8 cellular contexts compared by ENCODE assay signal in the genomic region with DNA sequence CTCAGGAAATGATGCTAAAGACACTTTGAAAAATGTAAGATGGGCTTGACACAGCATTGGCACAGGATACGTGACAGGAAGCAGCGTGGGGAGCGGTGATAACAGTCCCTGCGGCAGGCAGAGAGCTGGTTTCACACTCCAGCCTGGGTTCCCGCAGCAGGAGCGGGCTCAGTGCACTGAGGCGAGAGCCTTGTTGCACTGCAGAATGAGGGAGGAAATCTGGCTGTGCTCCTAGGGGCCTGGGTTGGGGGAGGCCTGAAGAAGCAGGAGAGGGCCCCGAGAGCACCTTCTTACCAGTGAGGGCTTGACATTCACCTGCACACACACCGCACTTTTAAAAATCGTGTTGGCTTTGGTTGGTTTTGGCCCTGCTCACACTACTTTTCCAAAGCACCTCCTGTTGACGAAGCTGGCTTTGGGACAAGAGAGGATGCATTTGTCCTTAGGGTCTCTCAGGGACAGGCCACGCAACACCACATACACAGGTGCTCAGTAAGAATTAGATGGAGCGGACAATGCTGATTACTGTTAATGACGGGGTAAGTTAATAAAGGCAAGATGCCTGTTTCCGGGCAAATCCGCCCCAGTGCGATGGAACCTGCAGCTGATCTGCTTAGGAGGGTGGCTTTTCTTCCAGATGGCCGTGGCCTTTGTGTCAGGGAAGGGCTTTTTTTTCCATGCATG. TPM values are rescaled to one million over a fixed set of nuclear protein-coding genes. Genes with fewer than 3 reads are reported as not detected.
A peak's percentile ranks its signal among the peaks of the same experiment; 100 is the strongest.
DNase-seq lines count a peak whose midpoint lies in the region; ATAC-seq, FAIRE-seq and TF ChIP-seq lines count a peak whose summit lies in the region.

No MANE protein-coding gene starts in this region.

- H3K4me3 Mint-ChIP-seq in T-helper 2 cell treated with Interferon-gamma antibody and Interleukin-4, amounts not matched to agents 5 μg/mL and 100 μg/mL, for 36 hours: peak overlapping the region; percentile 73
- no peak overlapping the region for H3K4me3 Mint-ChIP-seq in nephron progenitor cell

- H3K4me1 Mint-ChIP-seq in T-helper 2 cell treated with Interferon-gamma antibody and Interleukin-4, amounts not matched to agents 5 μg/mL and 100 μg/mL, for 36 hours (ENCODE audit: low read depth): peaks cover 38% of the 10 kb centered on the region
- H3K4me1 Mint-ChIP-seq in nephron progenitor cell: peaks cover 42% of the 10 kb centered on the region

- POLR2A ChIA-PET in K562 (lab: Yijun Ruan, JAX): interaction anchor here (0.7 to 1.0 kb wide), 2 partner anchors 19 to 245 kb away, joined by 3 read pairs; no protein-coding TSS in a partner anchor

- H3K9me3 ChIP-seq in BE2C (no peaks in the 10 kb centered on the region), K562 (replicated peaks; ENCODE audit: control insufficient read depth, insufficient read depth, low read depth, low read length) (no peaks in the 10 kb centered on the region), aorta (ENCODE audit: control insufficient read depth, low read length) (no peaks in the 10 kb centered on the region)

- no peak for TF ChIP-seq EP300 in K562 (IDR thresholded peaks at IDR 0.05; ENCODE audit: low read length)

- peak; percentile 81 for DNase-seq in BE2C
- DNase-seq in T-helper 2 cell treated with Interferon-gamma antibody and Interleukin-4, amounts not matched to agents 5 μg/mL and 100 μg/mL, for 36 hours (ENCODE audit: low spot score): peak; percentile 57
- peak in 1 of 4 experiments; percentile 36 for DNase-seq in K562 (ENCODE audit: extremely low read depth in 1 of 4, low spot score in 3 of 4)
- no peak for DNase-seq in nephron progenitor cell
- DNase-seq in aorta: peak in 1 of 2 donors; percentile 68
- DNase-seq in kidney glomerular epithelial cell (lab: John Stamatoyannopoulos, UW): no peak
- no peak for DNase-seq in NCI-H446 treated with DMSO at 0.1 percent for 48 hours (lab: John Stamatoyannopoulos, UW)

- in situ Hi-C loops in K562 (cut with MboI): no loop called here

- no peaks in the 10 kb centered on the region for H3K36me3 Mint-ChIP-seq in T-helper 2 cell treated with Interferon-gamma antibody and Interleukin-4, amounts not matched to agents 5 μg/mL and 100 μg/mL, for 36 hours (ENCODE audit: low read depth)
- H3K36me3 Mint-ChIP-seq in nephron progenitor cell (ENCODE audit: low read depth): no peaks in the 10 kb centered on the region

- ATAC-seq in K562 (peak; percentile 56; the same call in 2 of the 3 replicates), aorta (ENCODE audit: low FRiP score) (peak; percentile 40), HG03097 (IDR thresholded peaks at IDR 0.05; ENCODE audit: low FRiP score, unreplicated experiment) (no peak)

- no peak overlapping the region for H3K9ac ChIP-seq in K562 (ENCODE audit: insufficient read depth in 1 of 2, low read depth in 2 of 2, low read length in 2 of 2)

- H3K9me1 ChIP-seq in K562 (ENCODE audit: control insufficient read depth, insufficient read depth, low read length): no peaks in the 10 kb centered on the region

- H3K27me3 Mint-ChIP-seq in T-helper 2 cell treated with Interferon-gamma antibody and Interleukin-4, amounts not matched to agents 5 μg/mL and 100 μg/mL, for 36 hours (ENCODE audit: low read depth): peaks cover 6% of the 10 kb centered on the region
- H3K27me3 Mint-ChIP-seq in nephron progenitor cell (ENCODE audit: low read depth, poor library complexity): peaks cover 26% of the 10 kb centered on the region

- 5% methylated on average over 18 of the region's 18 CpGs for WGBS in K562 (ENCODE audit: insufficient coverage, low coverage, missing lambda C conversion rate)
- WGBS in aorta, 2 donors: 86 to 88% methylated on average over 18 of the region's 18 CpGs

- no peaks in the 10 kb centered on the region for H3K9me3 Mint-ChIP-seq in T-helper 2 cell treated with Interferon-gamma antibody and Interleukin-4, amounts not matched to agents 5 μg/mL and 100 μg/mL, for 36 hours
- no peaks in the 10 kb centered on the region for H3K9me3 Mint-ChIP-seq in nephron progenitor cell

- no peak for TF ChIP-seq POLR2A in K562 (conservative IDR thresholded peaks at IDR 0.05)

- peak overlapping the region; percentile 48 for H3K4me3 ChIP-seq in BE2C (ENCODE audit: low read depth, low read length)
- no peak overlapping the region for H3K4me3 ChIP-seq in K562
- no peak overlapping the region for H3K4me3 ChIP-seq in aorta (ENCODE audit: low read length in 2 of 2)

- CTCF ChIA-PET in K562 (lab: Yijun Ruan, JAX; ENCODE audit: low intra/inter-chr PET ratio): no interaction called here

- FAIRE-seq in K562 (lab: Jason Lieb, UNC): no peak

- no peak for TF ChIP-seq RAD21 in K562 (CRISPR knock-in tag; conservative IDR thresholded peaks at IDR 0.05 in 1 of 2, IDR thresholded peaks at IDR 0.05 in 1 of 2)

- peak overlapping the region; percentile 79 for H3K27ac Mint-ChIP-seq in T-helper 2 cell treated with Interferon-gamma antibody and Interleukin-4, amounts not matched to agents 5 μg/mL and 100 μg/mL, for 36 hours
- H3K27ac Mint-ChIP-seq in nephron progenitor cell: peak overlapping the region; percentile 87

- TF ChIP-seq CTCF in BE2C (IDR thresholded peaks at IDR 0.05; ENCODE audit: low read depth, low read length) (no peak), K562 (IDR thresholded peaks at IDR 0.05 in 2 of 3, conservative IDR thresholded peaks at IDR 0.05 in 1 of 3; ENCODE audit: insufficient read depth in 2 of 3, low read depth in 1 of 3, low read length in 3 of 3) (no peak), nephron progenitor cell (IDR thresholded peaks at IDR 0.05) (no peak)

- H3K4me2 ChIP-seq in K562 (ENCODE audit: insufficient read depth, low read length): peak overlapping the region; percentile 23; the same call in 1 of the 2 replicates

- H3K27ac ChIP-seq in K562 (ENCODE audit: extremely low read depth, low read depth, low read length) (no peak overlapping the region), aorta (ENCODE audit: low read depth in 1 of 2, low read length in 2 of 2) (no peak overlapping the region)

- BruUV-seq in K562 (replicated peaks; lab: Mats Ljungman, UMichigan): no TSS peak

- intact Hi-C loops in K562 (cut with micrococcal nuclease): no loop called here
- intact Hi-C loops in aorta (cut with DNase I): no loop called here

- H3K27me3 ChIP-seq in BE2C (no peaks in the 10 kb centered on the region), K562 (ENCODE audit: control insufficient read depth in 2 of 2, insufficient read depth in 2 of 2, low read length in 2 of 2) (peaks cover 37 to 41% of the 10 kb centered on the region in 2 experiments), aorta (ENCODE audit: control insufficient read depth in 1 of 2, insufficient read depth in 2 of 2, low read length in 1 of 2) (no peaks in the 10 kb centered on the region)

- H3K36me3 ChIP-seq in BE2C (no peaks in the 10 kb centered on the region), K562 (ENCODE audit: control insufficient read depth, insufficient read depth, low read length) (no peaks in the 10 kb centered on the region), aorta (ENCODE audit: control insufficient read depth in 1 of 2, insufficient read depth in 2 of 2, low read length in 1 of 2) (no peaks in the 10 kb centered on the region)

- H4K20me1 ChIP-seq in K562 (replicated peaks; ENCODE audit: control insufficient read depth, insufficient read depth, low read length): no peaks in the 10 kb centered on the region

- no peak overlapping the region for H2AFZ ChIP-seq in K562 (ENCODE audit: low read depth, low read length)

- no peaks in the 10 kb centered on the region for H3K79me2 ChIP-seq in K562 (ENCODE audit: control insufficient read depth, insufficient read depth, low read length)

- H3K4me1 ChIP-seq in BE2C: peaks cover 27% of the 10 kb centered on the region
- no peaks in the 10 kb centered on the region; a peak in 2 of 5 replicates for H3K4me1 ChIP-seq in K562 (replicated peaks in 1 of 2; ENCODE audit: control insufficient read depth in 2 of 2, insufficient read depth in 2 of 2, low read length in 2 of 2)
- H3K4me1 ChIP-seq in aorta (ENCODE audit: control insufficient read depth in 1 of 2, insufficient read depth in 2 of 2, low read length in 2 of 2): no peaks in the 10 kb centered on the region

TF ChIP-seq in K562, 482 proteins besides CTCF, POLR2A, EP300 and RAD21 (continues in another document):
- TF ChIP-seq BCOR (IDR thresholded peaks at IDR 0.05): no peak
- TF ChIP-seq, protein P1, sequence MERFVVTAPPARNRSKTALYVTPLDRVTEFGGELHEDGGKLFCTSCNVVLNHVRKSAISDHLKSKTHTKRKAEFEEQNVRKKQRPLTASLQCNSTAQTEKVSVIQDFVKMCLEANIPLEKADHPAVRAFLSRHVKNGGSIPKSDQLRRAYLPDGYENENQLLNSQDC (CRISPR knock-in tag; IDR thresholded peaks at IDR 0.05): no peak
- 0 out of 2 replicates have a peak, but pooled peaks have one; percentile 32 for TF ChIP-seq GABPA (tag; conservative IDR thresholded peaks at IDR 0.05; ENCODE audit: low read depth)
- TF ChIP-seq EZH2 (IDR thresholded peaks at IDR 0.05; ENCODE audit: borderline replicate concordance, low read depth, low read length): 0 out of 2 replicates have a peak, but pooled peaks have one; percentile 35
- 0 out of 2 replicates have a peak, but pooled peaks have one; percentile 13 for TF ChIP-seq CBFA2T3 (IDR thresholded peaks at IDR 0.05)

RNA-seq across cellular contexts. Expression of a gene that starts 49.4 kb away (rescaled TPM):
- 2.5 TPM for polyA plus RNA-seq in BE2C (2012; ENCODE audit: insufficient read depth, insufficient read length, low read depth)
- total RNA-seq in K562 (2011; cell fraction: chromatin; rRNA removed; ENCODE audit: low replicate concordance): 1.5 and 2.6 TPM in 2 replicates
- 0.50 and 1.3 TPM in 2 replicates for total RNA-seq in K562 (2011; cell fraction: nucleolus; rRNA removed)
- 0.92 and 1.1 TPM in 2 replicates for total RNA-seq in K562 (2011; cell fraction: nucleoplasm; rRNA removed)
- total RNA-seq in K562 (2014; rRNA removed) (0.14 and 0.69 TPM in 2 replicates), K562 (2014; rRNA removed; fragmentation: Illumina TruSeq; extraction: Trizol) (1.7 and 2.4 TPM in 2 replicates), K562 (2015; rRNA removed; fragmentation: Illumina TruSeq; extraction: Trizol) (1.2 and 1.6 TPM in 2 replicates), K562 (2021) (0.82 and 1.7 TPM in 2 replicates), aorta (10 to 100 TPM; 12.3 to 20.7 TPM)
- polyA plus RNA-seq in K562 (2011; rRNA removed) (2.9 and 3.6 TPM in 2 replicates), K562 (2014; fragmentation: Illumina TruSeq; extraction: Trizol) (2.0 and 3.0 TPM in 2 replicates), K562 (2014; fragmentation: Nextera tagmentation; extraction: Ambion mirVana) (under 1 TPM; 0.39 to 0.71 TPM), K562 (2014; rRNA removed) (0.37 and 0.69 TPM in 2 replicates), aorta (1 to 10 TPM; 5.3 to 5.5 TPM)
- 0.99 and 1.1 TPM in 2 replicates for polyA plus RNA-seq in K562 (2011; cell fraction: cytosol; rRNA removed)
- polyA plus RNA-seq in K562 (2011; cell fraction: nucleus; rRNA removed): 1.5 and 2.6 TPM in 2 replicates
- 1.0 and 1.6 TPM in 2 replicates for polyA plus RNA-seq in K562 (2012)
- polyA minus RNA-seq in K562 (2011; rRNA and poly(A)+ RNA removed): 1.7 and 3.4 TPM in 2 replicates
- polyA minus RNA-seq in K562 (2011; cell fraction: cytosol; rRNA and poly(A)+ RNA removed): 1.0 TPM in 1 of 2 replicates, not detected in the other
- 0.13 and 4.0 TPM in 2 replicates for polyA minus RNA-seq in K562 (2011; cell fraction: nucleus; rRNA and poly(A)+ RNA removed)

Comparison
In these comparisons a context has a peak if more than half of its experiments do, and no peak if none do; other contexts are left out.
1. DNase-seq: peak in BE2C (single experiment) and T-helper 2 cell treated with Interferon-gamma antibody and Interleukin-4, amounts not matched to agents 5 μg/mL and 100 μg/mL, for 36 hours (single experiment); none in nephron progenitor cell (single experiment), kidney glomerular epithelial cell (single experiment) and NCI-H446 treated with DMSO at 0.1 percent for 48 hours (single experiment).